Comparison of ENCODE assay signal across 26 cellular contexts in genomic region chr5:55134053-55134722, GRCh38. TPM values are rescaled to one million over a fixed set of nuclear protein-coding genes. Genes with fewer than 3 reads are reported as not detected.
DNase-seq lines count a peak whose midpoint lies in the region; ATAC-seq, FAIRE-seq and TF ChIP-seq lines count a peak whose summit lies in the region.
"Had no signal": no experiment of that assay in that cellular context is flagged by ENCODE, and none has a peak within 500 bp of the region (broad histone marks: within the 10 kb centered on the region; RNA-seq: fewer than 3 reads in every experiment).

No MANE protein-coding gene starts in this region.

- H3K36me3 ChIP-seq in small intestine (ENCODE audit: control insufficient read depth in 2 of 2, insufficient read depth in 2 of 2, low read length in 2 of 2) = no peaks in the 10 kb centered on the region
- H3K36me3 ChIP-seq: ascending aorta, gastroesophageal sphincter, ovary had no signal

- H3K27me3 Mint-ChIP-seq in activated T-helper 2 cell treated with anti-CD3 and anti-CD28 coated beads, Interferon-gamma antibody, Interleukin-2, Interleukin-4, amounts not matched to agents 10 μg/mL and 5 μg/mL and 100 μg/mL, durations not matched to agents 14 hours and 24 hours and 36 hours (ENCODE audit: low read depth) = peaks cover 2% of the 10 kb centered on the region
- H3K27me3 Mint-ChIP-seq in mesothelial cell of epicardium (ENCODE audit: low read depth) = peaks cover 16% of the 10 kb centered on the region
- H3K27me3 Mint-ChIP-seq in stimulated activated memory B cell treated with anti-CD40 and anti-IgM and Interleukin-4, amounts not matched to agents 10 μg/mL and 1 μg/mL and 100 μg/mL, for 72 hours = peaks cover 52% of the 10 kb centered on the region

- H3K4me3 Mint-ChIP-seq in activated T-helper 2 cell treated with anti-CD3 and anti-CD28 coated beads, Interferon-gamma antibody, Interleukin-2, Interleukin-4, amounts not matched to agents 10 μg/mL and 5 μg/mL and 100 μg/mL, durations not matched to agents 14 hours and 24 hours and 36 hours (ENCODE audit: low read depth) = no peak overlapping the region
- no peak overlapping the region for H3K4me3 Mint-ChIP-seq in mesothelial cell of epicardium
- H3K4me3 Mint-ChIP-seq in stimulated activated memory B cell treated with anti-CD40 and anti-IgM and Interleukin-4, amounts not matched to agents 10 μg/mL and 1 μg/mL and 100 μg/mL, for 72 hours = no peak overlapping the region
- H3K4me3 Mint-ChIP-seq: HFFc6 had no signal

- peaks cover 41% of the 10 kb centered on the region for H3K36me3 Mint-ChIP-seq in activated T-helper 2 cell treated with anti-CD3 and anti-CD28 coated beads, Interferon-gamma antibody, Interleukin-2, Interleukin-4, amounts not matched to agents 10 μg/mL and 5 μg/mL and 100 μg/mL, durations not matched to agents 14 hours and 24 hours and 36 hours (ENCODE audit: low read depth)
- H3K36me3 Mint-ChIP-seq in mesothelial cell of epicardium = no peaks in the 10 kb centered on the region
- no peaks in the 10 kb centered on the region for H3K36me3 Mint-ChIP-seq in stimulated activated memory B cell treated with anti-CD40 and anti-IgM and Interleukin-4, amounts not matched to agents 10 μg/mL and 1 μg/mL and 100 μg/mL, for 72 hours

- H3K27ac ChIP-seq in small intestine (ENCODE audit: low read depth in 1 of 2, low read length in 1 of 2) = no peak overlapping the region
- H3K27ac ChIP-seq: ascending aorta, C4-2B, gastroesophageal sphincter, ovary had no signal

- H3K27me3 ChIP-seq in small intestine (ENCODE audit: control insufficient read depth in 2 of 2, insufficient read depth in 2 of 2, low read length in 2 of 2) = peaks cover 0 to 2% of the 10 kb centered on the region in 2 donors
- H3K27me3 ChIP-seq: ascending aorta, ovary had no signal

- FAIRE-seq in small intestine (lab: Jason Lieb, UNC) = no peak

- DNase-seq in activated CD8-positive, alpha-beta memory T cell treated with anti-CD3 and anti-CD28 coated beads, Interleukin-2, amount 50 U/mL, for 48 hours = peak; percentile 60
- DNase-seq in activated CD8-positive, alpha-beta memory T cell treated with anti-CD3 and anti-CD28 coated beads, Interleukin-2, amount 50 U/mL, for 4 hours = no peak
- peak; percentile 26 for DNase-seq in NCI-H2171 (lab: John Stamatoyannopoulos, UW)
- DNase-seq in activated T-helper 2 cell treated with anti-CD3 and anti-CD28 coated beads, Interferon-gamma antibody, Interleukin-2, Interleukin-4, amounts not matched to agents 10 μg/mL and 5 μg/mL and 100 μg/mL, durations not matched to agents 14 hours and 24 hours and 36 hours (ENCODE audit: low spot score) = peak; percentile 44
- peak; percentile 9 for DNase-seq in small intestine
- no peak for DNase-seq in mesothelial cell of epicardium (ENCODE audit: low spot score in 2 of 2, unreplicated experiment in 2 of 2)
- DNase-seq: activated effector memory CD4-positive, alpha-beta T cell treated with anti-CD3 and anti-CD28 coated beads, Interleukin-2, amount 50 U/mL, for 16 hours; cerebellar nuclear complex; DMS 273 treated with DMSO at 0.1 percent for 48 hours; HFFc6; mammary epithelial cell; NCI-H1436; NCI-H526 treated with DMSO at 0.1 percent for 48 hours; ovary; right cardiac atrium; SW 1271 had no signal

- peaks cover 41% of the 10 kb centered on the region for H3K4me1 Mint-ChIP-seq in activated T-helper 2 cell treated with anti-CD3 and anti-CD28 coated beads, Interferon-gamma antibody, Interleukin-2, Interleukin-4, amounts not matched to agents 10 μg/mL and 5 μg/mL and 100 μg/mL, durations not matched to agents 14 hours and 24 hours and 36 hours (ENCODE audit: low read depth)
- H3K4me1 Mint-ChIP-seq in mesothelial cell of epicardium = no peaks in the 10 kb centered on the region
- H3K4me1 Mint-ChIP-seq in stimulated activated memory B cell treated with anti-CD40 and anti-IgM and Interleukin-4, amounts not matched to agents 10 μg/mL and 1 μg/mL and 100 μg/mL, for 72 hours = peaks cover 7% of the 10 kb centered on the region

- H3K9me3 ChIP-seq in small intestine (ENCODE audit: control insufficient read depth, low read depth) = no peaks in the 10 kb centered on the region
- H3K9me3 ChIP-seq: ascending aorta, ovary had no signal

- peak overlapping the region; percentile 39 for H3K27ac Mint-ChIP-seq in activated T-helper 2 cell treated with anti-CD3 and anti-CD28 coated beads, Interferon-gamma antibody, Interleukin-2, Interleukin-4, amounts not matched to agents 10 μg/mL and 5 μg/mL and 100 μg/mL, durations not matched to agents 14 hours and 24 hours and 36 hours
- no peak overlapping the region for H3K27ac Mint-ChIP-seq in mesothelial cell of epicardium
- no peak overlapping the region for H3K27ac Mint-ChIP-seq in stimulated activated memory B cell treated with anti-CD40 and anti-IgM and Interleukin-4, amounts not matched to agents 10 μg/mL and 1 μg/mL and 100 μg/mL, for 72 hours
- H3K27ac Mint-ChIP-seq: HFFc6 had no signal

- no peak for ATAC-seq in stimulated activated memory B cell treated with anti-CD40 and anti-IgM and Interleukin-4, amounts not matched to agents 10 μg/mL and 1 μg/mL and 100 μg/mL, for 72 hours
- ATAC-seq in HG02938 (IDR thresholded peaks at IDR 0.05; ENCODE audit: unreplicated experiment) = no peak
- ATAC-seq: esophagus mucosa, gastroesophageal sphincter, right cardiac atrium, Right ventricle myocardium inferior had no signal

- WGBS in small intestine, 3 donors = 44 to 65% (median 49%) methylated on average over 5 of the region's 5 CpGs

- no peak overlapping the region for H3K4me3 ChIP-seq in small intestine (ENCODE audit: low read depth in 1 of 2, low read length in 2 of 2)
- H3K4me3 ChIP-seq: ascending aorta, gastroesophageal sphincter, ovary had no signal

- intact Hi-C loops in activated T-helper 2 cell treated with anti-CD3 and anti-CD28 coated beads, Interferon-gamma antibody, Interleukin-2, Interleukin-4, amounts not matched to agents 10 μg/mL and 5 μg/mL and 100 μg/mL, durations not matched to agents 14 hours and 24 hours and 36 hours (cut with micrococcal nuclease) = loop anchor here (1.0 to 2.0 kb wide), 5 partner anchors 8 to 97 kb away; partner anchors contain the start of gene GZMA

- no peaks in the 10 kb centered on the region for H3K4me1 ChIP-seq in small intestine (ENCODE audit: control insufficient read depth in 2 of 2, insufficient read depth in 1 of 2, low read depth in 1 of 2, low read length in 1 of 2)
- H3K4me1 ChIP-seq: ascending aorta, gastroesophageal sphincter had no signal

- peaks cover 31% of the 10 kb centered on the region for H3K9me3 Mint-ChIP-seq in activated T-helper 2 cell treated with anti-CD3 and anti-CD28 coated beads, Interferon-gamma antibody, Interleukin-2, Interleukin-4, amounts not matched to agents 10 μg/mL and 5 μg/mL and 100 μg/mL, durations not matched to agents 14 hours and 24 hours and 36 hours
- peaks cover 26% of the 10 kb centered on the region for H3K9me3 Mint-ChIP-seq in mesothelial cell of epicardium
- H3K9me3 Mint-ChIP-seq in stimulated activated memory B cell treated with anti-CD40 and anti-IgM and Interleukin-4, amounts not matched to agents 10 μg/mL and 1 μg/mL and 100 μg/mL, for 72 hours = peaks cover 9% of the 10 kb centered on the region
- H3K9me3 Mint-ChIP-seq: HFFc6 had no signal

- no peak for TF ChIP-seq CTCF in mesothelial cell of epicardium (IDR thresholded peaks at IDR 0.05; ENCODE audit: unreplicated experiment)

RNA-seq across cellular contexts. Expression of gene GPX8, which starts 25.8 kb away (rescaled TPM):
- total RNA-seq in activated T-helper 2 cell treated with anti-CD3 and anti-CD28 coated beads, Interferon-gamma antibody, Interleukin-2, Interleukin-4, amounts not matched to agents 10 μg/mL and 5 μg/mL and 100 μg/mL, durations not matched to agents 14 hours and 24 hours and 36 hours = not detected in 2 replicates
- polyA plus RNA-seq in small intestine = 1 to 10 TPM in 2 of 3 donors, under 1 TPM in 1; 0.22 to 6.6 (median 1.1) TPM
- 86.4 to 90.3 TPM (median 86.8 TPM) in 3 replicates for total RNA-seq in mesothelial cell of epicardium
- total RNA-seq: OCI-LY7 had no signal

RNA-seq across cellular contexts. Expression of gene GZMA, which starts 31.7 kb away (rescaled TPM):
- 95.1 and 96.9 TPM in 2 replicates for total RNA-seq in activated T-helper 2 cell treated with anti-CD3 and anti-CD28 coated beads, Interferon-gamma antibody, Interleukin-2, Interleukin-4, amounts not matched to agents 10 μg/mL and 5 μg/mL and 100 μg/mL, durations not matched to agents 14 hours and 24 hours and 36 hours
- polyA plus RNA-seq in small intestine = 1 to 10 TPM; 4.3 to 8.6 (median 4.9) TPM
- not detected in 3 replicates for total RNA-seq in mesothelial cell of epicardium
- total RNA-seq: ascending aorta, G401, HFFc6, kidney epithelial cell, mammary epithelial cell, OCI-LY7 had no signal
- polyA plus RNA-seq: mammary epithelial cell had no signal

RNA-seq across cellular contexts. Expression of gene CDC20B, which starts 38.8 kb away (rescaled TPM):
- 0.18 TPM in 1 of 2 replicates, not detected in the other for total RNA-seq in activated T-helper 2 cell treated with anti-CD3 and anti-CD28 coated beads, Interferon-gamma antibody, Interleukin-2, Interleukin-4, amounts not matched to agents 10 μg/mL and 5 μg/mL and 100 μg/mL, durations not matched to agents 14 hours and 24 hours and 36 hours
- polyA plus RNA-seq in small intestine = not detected
- total RNA-seq in mesothelial cell of epicardium = 0.09 to 0.16 TPM in 2 of 3 replicates, not detected in the other
- total RNA-seq: ascending aorta, esophagus mucosa, G401, gastroesophageal sphincter, kidney epithelial cell, mammary epithelial cell, OCI-LY7, right cardiac atrium, Right ventricle myocardium inferior had no signal
- polyA plus RNA-seq: ovary, right cardiac atrium had no signal

Comparison
In these comparisons a context has a peak if more than half of its experiments do, and no peak if none do; other contexts are left out.
1. DNase-seq: peak in activated CD8-positive, alpha-beta memory T cell treated with anti-CD3 and anti-CD28 coated beads, Interleukin-2, amount 50 U/mL, for 48 hours (single experiment), NCI-H2171 (single experiment), activated T-helper 2 cell treated with anti-CD3 and anti-CD28 coated beads, Interferon-gamma antibody, Interleukin-2, Interleukin-4, amounts not matched to agents 10 μg/mL and 5 μg/mL and 100 μg/mL, durations not matched to agents 14 hours and 24 hours and 36 hours (single experiment) and small intestine (single experiment); none in activated CD8-positive, alpha-beta memory T cell treated with anti-CD3 and anti-CD28 coated beads, Interleukin-2, amount 50 U/mL, for 4 hours (single experiment) and mesothelial cell of epicardium (0 of 2).
2. RNA of gene GPX8, which starts 25.8 kb away (total RNA-seq): 86.4 to 90.3 TPM in mesothelial cell of epicardium; not detected in activated T-helper 2 cell treated with anti-CD3 and anti-CD28 coated beads, Interferon-gamma antibody, Interleukin-2, Interleukin-4, amounts not matched to agents 10 μg/mL and 5 μg/mL and 100 μg/mL, durations not matched to agents 14 hours and 24 hours and 36 hours; every median in the first group is over 10 times any median in the second.
3. RNA of gene GZMA, which starts 31.7 kb away (total RNA-seq): 95.1 to 96.9 TPM in activated T-helper 2 cell treated with anti-CD3 and anti-CD28 coated beads, Interferon-gamma antibody, Interleukin-2, Interleukin-4, amounts not matched to agents 10 μg/mL and 5 μg/mL and 100 μg/mL, durations not matched to agents 14 hours and 24 hours and 36 hours; not detected in mesothelial cell of epicardium; every median in the first group is over 10 times any median in the second.